ENCODE assay signal across 14 cellular contexts in the genomic region with DNA sequence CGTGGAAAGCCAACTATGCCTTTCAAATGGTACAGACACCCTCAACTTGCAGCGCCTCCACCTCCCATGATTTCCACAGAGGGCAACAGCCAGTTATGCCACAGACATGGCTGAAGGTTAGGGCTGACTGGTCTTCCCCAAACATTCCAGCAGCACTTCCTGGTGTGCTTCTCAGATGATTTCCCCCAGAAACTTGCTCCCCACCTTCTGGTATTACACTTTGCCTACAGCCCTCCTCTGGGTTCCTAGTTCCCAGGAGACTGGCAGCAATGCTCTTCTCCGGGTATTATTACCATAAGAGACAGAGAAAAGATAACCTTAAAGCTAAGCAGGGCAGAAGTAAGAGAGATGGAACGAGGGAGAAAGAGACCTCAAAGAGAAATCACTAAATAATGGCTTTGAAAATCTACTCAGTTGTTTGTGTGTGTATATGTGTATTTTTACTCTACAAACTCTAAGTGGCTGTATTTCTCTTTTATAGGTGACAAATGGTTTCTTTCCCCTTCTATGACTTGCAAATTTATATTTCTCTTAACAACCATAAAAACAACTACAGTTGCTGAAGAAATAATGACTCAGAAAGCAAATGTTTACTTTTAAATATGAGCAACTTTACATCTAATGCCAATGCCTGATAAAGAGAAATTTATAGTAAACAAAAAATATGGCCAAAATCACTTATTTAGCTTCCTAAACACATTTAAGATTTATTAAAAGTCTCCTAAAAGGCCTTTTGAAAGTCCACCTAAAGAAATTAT.
DNase-seq lines count a peak whose midpoint lies in the region; ATAC-seq and TF ChIP-seq lines count a peak whose summit lies in the region.
"Had no signal": no experiment of that assay in that cellular context is flagged by ENCODE, and none has a peak within 500 bp of the region (broad histone marks: within the 10 kb centered on the region; RNA-seq: fewer than 3 reads in every experiment).

No MANE protein-coding gene starts in this region.

- WGBS in mammary epithelial cell (ENCODE audit: low coverage, missing lambda C conversion rate): 100% methylated on average over 4 of the region's 4 CpGs

- no peak overlapping the region for H3K4me3 ChIP-seq in ACC112 (ENCODE audit: low read depth, low read length)
- H3K4me3 ChIP-seq in mammary epithelial cell (replicated peaks in 1 of 3; ENCODE audit: insufficient read depth in 1 of 3, low read depth in 2 of 3, low read length in 3 of 3): no peak overlapping the region
- H3K4me3 ChIP-seq: suprapubic skin had no signal

- CTCF ChIA-PET in mammary epithelial cell (lab: Charles Lee; ENCODE audit: low non-redundant PET): no interaction called here

- dilution Hi-C loops in mammary epithelial cell (cut with HindIII; ENCODE audit: low sequenced_read_pairs): no loop called here

- in situ Hi-C loops in mammary epithelial cell (cut with MboI; ENCODE audit: low sequenced_read_pairs in 2 of 2): no loop called here

- peak overlapping the region; percentile 93 for H3K27ac ChIP-seq in ACC112 (ENCODE audit: low read depth, low read length)
- H3K27ac ChIP-seq in mammary epithelial cell (ENCODE audit: insufficient read depth, low read depth, low read length): peak overlapping the region; percentile 98
- H3K27ac ChIP-seq: suprapubic skin had no signal

- H3K9me3 ChIP-seq in mammary epithelial cell (replicated peaks; ENCODE audit: insufficient read depth, low read length): no peaks in the 10 kb centered on the region
- H3K9me3 ChIP-seq: suprapubic skin had no signal

- H3K27me3 ChIP-seq in ACC112 (ENCODE audit: insufficient read depth, low read length) (no peaks in the 10 kb centered on the region), mammary epithelial cell (ENCODE audit: insufficient read depth, low read length) (no peaks in the 10 kb centered on the region)
- H3K27me3 ChIP-seq: suprapubic skin had no signal

- H3K79me2 ChIP-seq in ACC112 (ENCODE audit: control insufficient read depth, insufficient read depth, low read length, unreplicated experiment): no peaks in the 10 kb centered on the region
- peaks cover 31% of the 10 kb centered on the region for H3K79me2 ChIP-seq in mammary epithelial cell (ENCODE audit: insufficient read depth, low read length)

- H3K36me3 ChIP-seq in ACC112 (ENCODE audit: insufficient read depth, low read length): no peaks in the 10 kb centered on the region
- no peaks in the 10 kb centered on the region for H3K36me3 ChIP-seq in mammary epithelial cell (ENCODE audit: insufficient read depth, low read length)
- H3K36me3 ChIP-seq: suprapubic skin had no signal

- TF ChIP-seq CTCF in mammary epithelial cell (conservative IDR thresholded peaks at IDR 0.05 in 1 of 2, IDR thresholded peaks at IDR 0.05 in 1 of 2; ENCODE audit: extremely low read depth in 1 of 2, insufficient read depth in 1 of 2, low read depth in 1 of 2, low read length in 2 of 2): no peak

- H3K4me1 ChIP-seq in ACC112 (ENCODE audit: control insufficient read depth, insufficient read depth, low read length, unreplicated experiment): peaks cover 31% of the 10 kb centered on the region
- peaks cover 39% of the 10 kb centered on the region for H3K4me1 ChIP-seq in mammary epithelial cell (ENCODE audit: insufficient read depth, low read length)

- peak overlapping the region; percentile 19 for H3K4me2 ChIP-seq in mammary epithelial cell (ENCODE audit: insufficient read depth, low read depth, low read length)

- ATAC-seq in HG02678 (IDR thresholded peaks at IDR 0.05; ENCODE audit: unreplicated experiment): no peak
- ATAC-seq: activated CD8-positive, alpha-beta T cell treated with anti-CD3 and anti-CD28 coated beads, Interleukin-2, amount 10 ng/mL, durations not matched to agents 7 days and 5 days; T-helper 17 cell had no signal

- peak overlapping the region; percentile 20 for H3K9ac ChIP-seq in mammary epithelial cell (ENCODE audit: insufficient read depth, low read length)

- intact Hi-C loops in mammary epithelial cell (cut with micrococcal nuclease): loop anchor here (5.0 kb wide), 1 partner anchor 33 kb away; no protein-coding TSS in a partner anchor

- BruUV-seq in mammary epithelial cell (replicated peaks; lab: Mats Ljungman, UMichigan): no TSS peak

- peak; percentile 72 for DNase-seq in LoVo (ENCODE audit: low spot score)
- DNase-seq in mammary epithelial cell: no peak
- peak; percentile 65 for DNase-seq in kidney tubule cell (ENCODE audit: low spot score)
- no peak for DNase-seq in activated T-cell treated with anti-CD3 and anti-CD28 coated beads, Interleukin-2, amount 50 U/mL, for 48 hours
- no peak for DNase-seq in RPMI8226
- no peak for DNase-seq in NCI-H2029 (lab: John Stamatoyannopoulos, UW)
- DNase-seq: activated CD8-positive, alpha-beta T cell treated with anti-CD3 and anti-CD28 coated beads, Interleukin-2, amount 10 ng/mL, durations not matched to agents 7 days and 5 days; activated naive CD4-positive, alpha-beta T cell treated with anti-CD3 and anti-CD28 coated beads, Interleukin-2, amount 10 ng/mL, durations not matched to agents 7 days and 5 days; NCI-H1105; NK-92 treated with Interleukin-12 subunit alpha and Interleukin-12 subunit beta, amount 100 ng/mL, for 24 hours; T-helper 17 cell had no signal

- no peaks in the 10 kb centered on the region for H4K20me1 ChIP-seq in mammary epithelial cell (ENCODE audit: insufficient read depth, low read length)

- no peak overlapping the region for H2AFZ ChIP-seq in ACC112 (ENCODE audit: low read length, unreplicated experiment)
- no peak overlapping the region for H2AFZ ChIP-seq in mammary epithelial cell (ENCODE audit: low read depth, low read length)

Comparison
In these comparisons a context has a peak if more than half of its experiments do, and no peak if none do; other contexts are left out.
1. DNase-seq: peak in LoVo (single experiment) and kidney tubule cell (single experiment); none in mammary epithelial cell (single experiment), activated T-cell treated with anti-CD3 and anti-CD28 coated beads, Interleukin-2, amount 50 U/mL, for 48 hours (0 of 2), RPMI8226 (single experiment) and NCI-H2029 (single experiment).